8 cellular contexts compared by ENCODE assay signal in the genomic region with DNA sequence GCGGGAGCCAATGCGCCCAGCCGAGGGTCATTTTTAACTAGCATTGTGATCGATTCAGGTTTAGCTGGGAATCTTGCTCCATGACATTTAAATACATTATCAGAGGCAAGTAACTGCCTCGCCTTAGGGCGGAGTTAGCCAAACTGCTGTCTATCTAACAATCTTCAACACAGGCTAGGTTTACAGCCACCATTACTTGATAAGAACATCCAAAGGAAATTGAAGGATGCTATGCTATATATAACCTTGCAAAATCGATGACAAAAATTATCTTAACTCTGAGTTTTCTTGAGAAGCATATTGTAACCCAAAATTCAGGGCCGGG. TPM values are rescaled to one million over a fixed set of nuclear protein-coding genes. Genes with fewer than 3 reads are reported as not detected.
DNase-seq lines count a peak whose midpoint lies in the region; ATAC-seq lines count a peak whose summit lies in the region.

No MANE protein-coding gene starts in this region.

- H3K9me3 Mint-ChIP-seq in CD4-positive, alpha-beta memory T cell, result peaks cover 0 to 3% (median 0%) of the 10 kb centered on the region in 8 donors

- H3K27ac Mint-ChIP-seq in CD4-positive, alpha-beta memory T cell, result peak overlapping the region; percentile 85 to 98 (median 96)

- no peak for DNase-seq in CD4-positive, alpha-beta memory T cell
- peak; percentile 12 for DNase-seq in NCI-H69 (lab: John Stamatoyannopoulos, UW)
- no peak for DNase-seq in effector memory CD4-positive, alpha-beta T cell
- DNase-seq in mesenteric fat pad (ENCODE audit: low spot score), result no peak
- no peak for DNase-seq in head of caudate nucleus
- DNase-seq in activated gamma-delta T cell treated with Interleukin-2 at 50 U/mL for 16 hours, result no peak
- DNase-seq in sciatic nerve (ENCODE audit: low spot score), result no peak

- H3K36me3 ChIP-seq in CD4-positive, alpha-beta memory T cell (ENCODE audit: insufficient read depth, low read length), result peaks cover 3% of the 10 kb centered on the region
- peaks cover 9% of the 10 kb centered on the region for H3K36me3 ChIP-seq in effector memory CD4-positive, alpha-beta T cell (ENCODE audit: control insufficient read depth, insufficient read depth, low read length)
- H3K36me3 ChIP-seq in neuron (ENCODE audit: insufficient read depth, low read length), result no peaks in the 10 kb centered on the region

- peak overlapping the region; percentile 97 for H3K27ac ChIP-seq in CD4-positive, alpha-beta memory T cell (ENCODE audit: low read depth, low read length)
- H3K27ac ChIP-seq in effector memory CD4-positive, alpha-beta T cell (ENCODE audit: insufficient read depth, low read length, poor library complexity, severe bottlenecking), result peak overlapping the region; percentile 94

- H3K27me3 ChIP-seq in CD4-positive, alpha-beta memory T cell (ENCODE audit: insufficient read depth, low read length), result no peaks in the 10 kb centered on the region
- H3K27me3 ChIP-seq in effector memory CD4-positive, alpha-beta T cell (replicated peaks; ENCODE audit: control insufficient read depth, insufficient read depth, low read length, poor library complexity, severe bottlenecking), result no peaks in the 10 kb centered on the region
- no peaks in the 10 kb centered on the region for H3K27me3 ChIP-seq in neuron (ENCODE audit: insufficient read depth, low read length)

- H3K4me1 Mint-ChIP-seq in CD4-positive, alpha-beta memory T cell, result peaks cover 30 to 56% (median 45%) of the 10 kb centered on the region in 4 donors

- no peak for ATAC-seq in sciatic nerve

- intact Hi-C loops in CD4-positive, alpha-beta memory T cell (cut with micrococcal nuclease), result loop anchor here (5.0 to 10.0 kb wide), 3 partner anchors 54 to 422 kb away; a partner anchor contains a TSS
- intact Hi-C loops in head of caudate nucleus (cut with DNase I) (loop anchor here (5.0 kb wide), 1 partner anchor 112 kb away; no protein-coding TSS in a partner anchor), sciatic nerve (cut with DNase I) (no loop called here)

- POLR2A ChIA-PET in CD4-positive, alpha-beta memory T cell (lab: Charles Lee; ENCODE audit: partially characterized antibody), result interaction anchor here (0.9 to 6.7 kb wide), 9 partner anchors 9 to 424 kb away, joined by 3 to 124 read pairs (median 5); a partner anchor contains a TSS

- peaks cover 57% of the 10 kb centered on the region for H3K4me1 ChIP-seq in CD4-positive, alpha-beta memory T cell (ENCODE audit: insufficient read depth, low read length)
- H3K4me1 ChIP-seq in effector memory CD4-positive, alpha-beta T cell (ENCODE audit: control insufficient read depth, insufficient read depth, low read length, poor library complexity, severe bottlenecking), result peaks cover 12% of the 10 kb centered on the region
- H3K4me1 ChIP-seq in neuron (ENCODE audit: insufficient read depth, low read length), result peaks cover 12% of the 10 kb centered on the region

- no peak overlapping the region for H2AFZ ChIP-seq in neuron (ENCODE audit: low read depth, low read length)

- CTCF ChIA-PET in CD4-positive, alpha-beta memory T cell (lab: Charles Lee; ENCODE audit: partially characterized antibody), result interaction anchor here (1.1 to 15.1 kb wide), 3 partner anchors 8 to 116 kb away, joined by 4 to 569 read pairs (median 5); no protein-coding TSS in a partner anchor

- peaks cover 4 to 29% of the 10 kb centered on the region in 2 donors for H3K36me3 Mint-ChIP-seq in CD4-positive, alpha-beta memory T cell

- H3K4me3 ChIP-seq in CD4-positive, alpha-beta memory T cell (ENCODE audit: low read length in 2 of 2), result peak overlapping the region; percentile 68 to 90
- H3K4me3 ChIP-seq in effector memory CD4-positive, alpha-beta T cell (ENCODE audit: insufficient read depth, low read depth, low read length, poor library complexity, severe bottlenecking), result peak overlapping the region; percentile 95
- H3K4me3 ChIP-seq in neuron (ENCODE audit: low read length), result peak overlapping the region; percentile 86

- H3K4me3 Mint-ChIP-seq in CD4-positive, alpha-beta memory T cell, result peak overlapping the region; percentile 90 to 99 (median 94)

- H3K27me3 Mint-ChIP-seq in CD4-positive, alpha-beta memory T cell, result no peaks in the 10 kb centered on the region

- H3K9me3 ChIP-seq in CD4-positive, alpha-beta memory T cell (ENCODE audit: control insufficient read depth in 1 of 2, low read length in 2 of 2), result no peaks in the 10 kb centered on the region
- no peaks in the 10 kb centered on the region for H3K9me3 ChIP-seq in effector memory CD4-positive, alpha-beta T cell (ENCODE audit: control insufficient read depth, low read length)
- H3K9me3 ChIP-seq in neuron (ENCODE audit: low read length), result no peaks in the 10 kb centered on the region

RNA-seq across cellular contexts. Expression of a gene that starts 1.4 kb away (rescaled TPM):
- total RNA-seq in CD4-positive, alpha-beta memory T cell, result 10 to 100 TPM; 63.2 to 73.1 TPM
- polyA plus RNA-seq in CD4-positive, alpha-beta memory T cell, result 10 to 100 TPM; 21.7 to 38.3 TPM
- total RNA-seq in mesenteric fat pad (291 TPM), sciatic nerve (76.7 TPM)
